ENCODE assay signal across 9 cellular contexts in the genomic region with DNA sequence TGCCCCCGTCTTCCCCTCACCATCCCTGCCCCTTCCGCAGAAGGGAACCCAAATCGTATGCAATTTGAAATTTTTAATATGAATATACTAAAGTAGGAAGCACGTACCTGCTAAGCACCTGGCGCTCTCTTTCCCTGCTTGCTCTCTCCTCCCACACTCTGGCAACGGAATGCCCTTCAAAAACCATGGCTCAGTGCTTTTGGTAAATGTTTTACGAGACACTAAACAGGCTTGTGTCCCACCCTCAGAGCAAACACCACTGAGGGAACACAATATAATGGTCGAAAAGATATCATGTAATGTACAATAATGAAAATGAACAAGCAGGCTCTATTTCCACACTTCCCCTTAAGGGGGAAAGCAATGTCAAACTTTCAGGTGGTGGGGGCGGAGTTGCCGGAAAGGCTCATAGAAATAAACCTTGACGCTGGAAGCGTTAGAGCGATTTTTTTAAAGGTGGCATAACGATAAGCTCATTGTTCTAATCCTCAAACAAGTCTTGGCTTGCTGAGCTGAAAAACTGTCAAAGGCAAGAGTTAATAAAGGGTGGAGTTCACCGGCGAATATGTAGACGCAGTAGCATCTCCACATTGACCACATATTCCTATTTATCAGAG.
DNase-seq lines count a peak whose midpoint lies in the region; ATAC-seq, FAIRE-seq and TF ChIP-seq lines count a peak whose summit lies in the region.
"Had no signal": no experiment of that assay in that cellular context is flagged by ENCODE, and none has a peak within 500 bp of the region (broad histone marks: within the 10 kb centered on the region; RNA-seq: fewer than 3 reads in every experiment).

No MANE protein-coding gene starts in this region.

- H3K9me3 ChIP-seq in kidney (ENCODE audit: control insufficient read depth in 1 of 2, low read length in 2 of 2) (no peaks in the 10 kb centered on the region), suprapubic skin (no peaks in the 10 kb centered on the region)

- DNase-seq in LoVo (ENCODE audit: low spot score) (peak; percentile 84), RCC 7860 (ENCODE audit: low spot score) (peak; percentile 39), kidney (no peak), suprapubic skin (ENCODE audit: low spot score in 2 of 2) (no peak), T1000 (lab: John Stamatoyannopoulos, UW) (no peak), sciatic nerve (ENCODE audit: low spot score) (no peak)
- DNase-seq in activated CD8-positive, alpha-beta memory T cell treated with anti-CD3 and anti-CD28 coated beads, Interleukin-2, amount 50 U/mL, for 4 hours = no peak

- ATAC-seq in GM21825 (IDR thresholded peaks at IDR 0.05; ENCODE audit: unreplicated experiment) = no peak
- ATAC-seq in sciatic nerve = no peak
- ATAC-seq: Panc1 had no signal

- no peaks in the 10 kb centered on the region for H3K27me3 ChIP-seq in suprapubic skin

- H3K27ac ChIP-seq in kidney (ENCODE audit: low read depth in 2 of 2, low read length in 2 of 2) = peak overlapping the region; percentile 95 to 96
- H3K27ac ChIP-seq in suprapubic skin = peak overlapping the region; percentile 70

- H3K4me1 ChIP-seq in kidney (ENCODE audit: control insufficient read depth in 1 of 2, insufficient read depth in 1 of 2, low read depth in 1 of 2, low read length in 2 of 2) = peaks cover 2 to 8% of the 10 kb centered on the region in 2 donors
- peaks cover 24% of the 10 kb centered on the region for H3K4me1 ChIP-seq in suprapubic skin

- peak overlapping the region; percentile 66 to 98 for H3K9ac ChIP-seq in kidney (ENCODE audit: low read length in 2 of 2)

- FAIRE-seq in RCC 7860 (lab: Jason Lieb, UNC) = peak; percentile 84
- FAIRE-seq in kidney (lab: Jason Lieb, UNC) = no peak

- TF ChIP-seq EP300 in suprapubic skin (IDR thresholded peaks at IDR 0.05) = no peak

- peaks cover 0 to 4% of the 10 kb centered on the region in 2 donors for H3K36me3 ChIP-seq in kidney (ENCODE audit: control insufficient read depth in 1 of 2, insufficient read depth in 2 of 2, low read length in 2 of 2)
- H3K36me3 ChIP-seq in suprapubic skin = no peaks in the 10 kb centered on the region

- 41% methylated on average over 17 of the region's 17 CpGs for WGBS in suprapubic skin

- H3K4me3 ChIP-seq in kidney (ENCODE audit: low read length in 2 of 2) (peak overlapping the region; percentile 86 to 94), suprapubic skin (peak overlapping the region; percentile 20)

- intact Hi-C loops in kidney (cut with DNase I) (no loop called here), sciatic nerve (cut with DNase I) (no loop called here)

- TF ChIP-seq CTCF in kidney (IDR thresholded peaks at IDR 0.05; ENCODE audit: borderline replicate concordance, extremely low read depth, insufficient read depth) (no peak), suprapubic skin (IDR thresholded peaks at IDR 0.05) (no peak)

- no peak for TF ChIP-seq POLR2A in suprapubic skin (IDR thresholded peaks at IDR 0.05)

Comparison
In these comparisons a context has a peak if more than half of its experiments do, and no peak if none do; other contexts are left out.
1. DNase-seq: peak in LoVo (single experiment) and RCC 7860 (single experiment); none in kidney (single experiment), suprapubic skin (0 of 2), T1000 (single experiment), sciatic nerve (single experiment) and activated CD8-positive, alpha-beta memory T cell treated with anti-CD3 and anti-CD28 coated beads, Interleukin-2, amount 50 U/mL, for 4 hours (single experiment).